In genomic region chr22:36368359-36368983, GRCh38 we compare ENCODE assay signal across 8 cellular contexts. TPM values are rescaled to one million over a fixed set of nuclear protein-coding genes. Genes with fewer than 3 reads are reported as not detected.
DNase-seq lines count a peak whose midpoint lies in the region; FAIRE-seq and TF ChIP-seq lines count a peak whose summit lies in the region.

No MANE protein-coding gene starts in this region.

- no peaks in the 10 kb centered on the region for H3K9me3 ChIP-seq in liver (ENCODE audit: control insufficient read depth in 4 of 4, low read length in 3 of 4)

- H3K4me1 Mint-ChIP-seq in Calu3 (ENCODE audit: low read depth, unreplicated experiment), result peaks cover 86% of the 10 kb centered on the region

- TF ChIP-seq CTCF in Calu3 (IDR thresholded peaks at IDR 0.05; ENCODE audit: unreplicated experiment) (no peak), choroid plexus epithelial cell (conservative IDR thresholded peaks at IDR 0.05; ENCODE audit: low read depth, low read length) (peak; percentile 34), liver (IDR thresholded peaks at IDR 0.05; ENCODE audit: low read depth, low read length, missing input control) (peak; percentile 9)

- H3K9me3 Mint-ChIP-seq in Calu3 (ENCODE audit: low read depth, unreplicated experiment), result no peaks in the 10 kb centered on the region

- DNase-seq in Calu3 (peak; percentile 62), OCI-M2 (lab: John Stamatoyannopoulos, UW; ENCODE audit: unreplicated experiment) (peak; percentile 74), choroid plexus epithelial cell (ENCODE audit: low read depth) (peak; percentile 83), urothelium cell line (ENCODE audit: low spot score) (peak; percentile 94), cerebellum (ENCODE audit: low spot score) (no peak), NK-92 (lab: John Stamatoyannopoulos, UW; ENCODE audit: unreplicated experiment) (no peak), GF-D8 (lab: John Stamatoyannopoulos, UW) (no peak)

- WGBS in liver, result 56% methylated on average over 13 of the region's 13 CpGs

- peaks cover 79% of the 10 kb centered on the region for H3K36me3 Mint-ChIP-seq in Calu3 (ENCODE audit: insufficient read depth, unreplicated experiment)

- peak overlapping the region; percentile 72 to 77 for H3K27ac ChIP-seq in liver (ENCODE audit: low read depth in 1 of 2, low read length in 2 of 2)

- CTCF ChIA-PET in Calu3 (lab: Charles Lee), result interaction anchor here (1.3 kb wide), 1 partner anchor 37 kb away, joined by 5 read pairs; no protein-coding TSS in a partner anchor

- no peaks in the 10 kb centered on the region for H3K27me3 Mint-ChIP-seq in Calu3 (ENCODE audit: unreplicated experiment)

- BruUV-seq in Calu3 (replicated peaks; lab: Mats Ljungman, UMichigan), result no TSS peak

- peak; percentile 5 to 29 for TF ChIP-seq RAD21 in liver (IDR thresholded peaks at IDR 0.05)

- H3K4me3 Mint-ChIP-seq in Calu3 (ENCODE audit: low read depth, unreplicated experiment), result peak overlapping the region; percentile 58

- FAIRE-seq in urothelium cell line (lab: Jason Lieb, UNC), result peak; percentile 72

- intact Hi-C loops in Calu3 (cut with micrococcal nuclease; ENCODE audit: unreplicated experiment), result no loop called here

- peaks cover 45 to 78% (median 65%) of the 10 kb centered on the region in 4 donors for H3K4me1 ChIP-seq in liver (ENCODE audit: control insufficient read depth in 4 of 4, insufficient read depth in 4 of 4, low read length in 3 of 4)

- H3K36me3 ChIP-seq in liver (ENCODE audit: control insufficient read depth in 4 of 4, insufficient read depth in 3 of 4, low read depth in 1 of 4, low read length in 3 of 4), result no peaks in the 10 kb centered on the region

- H3K9ac ChIP-seq in liver (ENCODE audit: low read depth in 1 of 2, low read length in 2 of 2), result no peak overlapping the region

- H3K4me3 ChIP-seq in choroid plexus epithelial cell (ENCODE audit: low read depth, low read length) (no peak overlapping the region), liver (ENCODE audit: low read depth in 1 of 3, low read length in 3 of 3) (no peak overlapping the region)

- H3K27me3 ChIP-seq in liver (ENCODE audit: control insufficient read depth in 4 of 4, insufficient read depth in 4 of 4, low read length in 3 of 4), result no peaks in the 10 kb centered on the region

- H3K27ac Mint-ChIP-seq in Calu3 (ENCODE audit: unreplicated experiment), result peak overlapping the region; percentile 80

TF ChIP-seq in liver, 16 proteins besides CTCF, POLR2A, EP300 and RAD21:
- TF ChIP-seq NR2F2 (IDR thresholded peaks at IDR 0.05), result peak; percentile 19
- no peak for TF ChIP-seq HNF4G (IDR thresholded peaks at IDR 0.05)

RNA-seq across cellular contexts. Expression of gene MYH9, which starts 19.3 kb away (rescaled TPM):
- 526 and 606 TPM in 2 replicates for total RNA-seq in Calu3 (2022)
- total RNA-seq in liver, result 100 to 1,000 TPM; 123 to 150 TPM
- 10 to 100 TPM; 32.3 to 74.1 TPM for polyA plus RNA-seq in liver
- total RNA-seq in cerebellum, result 38.6 TPM

Comparison
In these comparisons a context has a peak if more than half of its experiments do, and no peak if none do; other contexts are left out.
1. DNase-seq: peak in Calu3 (single experiment), OCI-M2 (single experiment), choroid plexus epithelial cell (single experiment) and urothelium cell line (single experiment); none in cerebellum (single experiment), NK-92 (single experiment) and GF-D8 (single experiment).